9 cellular contexts compared by ENCODE assay signal in genomic region chr11:45807792-45808238, GRCh38. TPM values are rescaled to one million over a fixed set of nuclear protein-coding genes. Genes with fewer than 3 reads are reported as not detected.
A peak's percentile ranks its signal among the peaks of the same experiment; 100 is the strongest.
DNase-seq lines count a peak whose midpoint lies in the region; FAIRE-seq and TF ChIP-seq lines count a peak whose summit lies in the region.
"Had no signal": no experiment of that assay in that cellular context is flagged by ENCODE, and none has a peak within 500 bp of the region (broad histone marks: within the 10 kb centered on the region; RNA-seq: fewer than 3 reads in every experiment).

No MANE protein-coding gene starts in this region.

- H3K4me1 Mint-ChIP-seq in nephron progenitor cell (peaks cover 27% of the 10 kb centered on the region), endothelial cell (ENCODE audit: unreplicated experiment) (peaks cover 24% of the 10 kb centered on the region)

- no peaks in the 10 kb centered on the region for H3K9me2 ChIP-seq in MM.1S (replicated peaks; ENCODE audit: insufficient read depth, low read length)

- H3K4me2 ChIP-seq in BLaER1 treated with 17β-estradiol and CSF1 and Interleukin-3, amounts not matched to agents 10 nM and 100 nM = peak overlapping the region; percentile 85 to 100 (median 96)
- peak overlapping the region; percentile 74; the same call in 1 of the 2 replicates for H3K4me2 ChIP-seq in MM.1S (ENCODE audit: low read depth, low read length)

- peaks cover 0 to 13% (median 5%) of the 10 kb centered on the region in 11 experiments; a peak in 6 of 22 replicates for H3K27me3 ChIP-seq in BLaER1 treated with 17β-estradiol and CSF1 and Interleukin-3, amounts not matched to agents 10 nM and 100 nM
- H3K27me3 ChIP-seq in MM.1S (replicated peaks; ENCODE audit: insufficient read depth, low read length) (no peaks in the 10 kb centered on the region), duodenal mucosa (ENCODE audit: control insufficient read depth in 1 of 2, insufficient read depth in 2 of 2, low read length in 2 of 2) (no peaks in the 10 kb centered on the region)

- peak overlapping the region in 6 of 11 experiments; percentile 79 to 85 (median 82); a peak in 3 of 22 replicates for H3K9ac ChIP-seq in BLaER1 treated with 17β-estradiol and CSF1 and Interleukin-3, amounts not matched to agents 10 nM and 100 nM
- H3K9ac ChIP-seq in MM.1S (ENCODE audit: low read length) = no peak overlapping the region
- peak overlapping the region; percentile 21 to 87 for H3K9ac ChIP-seq in duodenal mucosa (ENCODE audit: low read depth in 1 of 2, low read length in 2 of 2)

- peak overlapping the region in 4 of 10 experiments; percentile 32 to 85 (median 76); a peak in 5 of 20 replicates for H3K4me3 ChIP-seq in BLaER1 treated with 17β-estradiol and CSF1 and Interleukin-3, amounts not matched to agents 10 nM and 100 nM
- no peak overlapping the region for H3K4me3 ChIP-seq in MM.1S (ENCODE audit: low read length)
- peak overlapping the region; percentile 93 to 97 for H3K4me3 ChIP-seq in duodenal mucosa (ENCODE audit: low read depth in 1 of 2, low read length in 2 of 2)

- no peaks in the 10 kb centered on the region for H3F3A ChIP-seq in MM.1S (ENCODE audit: insufficient read depth, low read length)

- H3K36me3 Mint-ChIP-seq in nephron progenitor cell (ENCODE audit: low read depth) = peaks cover 6% of the 10 kb centered on the region
- peaks cover 13% of the 10 kb centered on the region for H3K36me3 Mint-ChIP-seq in endothelial cell (ENCODE audit: low read depth, unreplicated experiment)

- FAIRE-seq in HTR-8/SVneo (lab: Jason Lieb, UNC) = no peak

- no peak overlapping the region for H2AFZ ChIP-seq in MM.1S (ENCODE audit: low read length)

- DNase-seq in MM.1S (no peak), nephron progenitor cell (no peak), SW480 (ENCODE audit: low spot score) (no peak), endothelial cell (ENCODE audit: low spot score) (no peak), HTR-8/SVneo (ENCODE audit: insufficient read length, low spot score) (no peak), NCI-H1105 treated with DMSO at 0.1 percent for 48 hours (lab: John Stamatoyannopoulos, UW) (no peak)
- DNase-seq: activated effector memory CD4-positive, alpha-beta T cell treated with anti-CD3 and anti-CD28 coated beads, Interleukin-2, amount 50 U/mL, for 16 hours had no signal

- H3K27ac Mint-ChIP-seq in nephron progenitor cell (no peak overlapping the region), endothelial cell (ENCODE audit: unreplicated experiment) (no peak overlapping the region)

- no peak overlapping the region for H3K27ac ChIP-seq in BLaER1 treated with 17β-estradiol and CSF1 and Interleukin-3, amounts not matched to agents 10 nM and 100 nM
- no peak overlapping the region for H3K27ac ChIP-seq in MM.1S (ENCODE audit: low read length)
- no peak overlapping the region for H3K27ac ChIP-seq in duodenal mucosa (ENCODE audit: low read depth, low read length)

- no peaks in the 10 kb centered on the region for H3K9me3 Mint-ChIP-seq in nephron progenitor cell
- no peaks in the 10 kb centered on the region for H3K9me3 Mint-ChIP-seq in endothelial cell (ENCODE audit: unreplicated experiment)

- H4K20me1 ChIP-seq in BLaER1 treated with 17β-estradiol and CSF1 and Interleukin-3, amounts not matched to agents 10 nM and 100 nM = peaks cover 12 to 67% (median 57%) of the 10 kb centered on the region in 11 experiments; a peak in 18 of 22 replicates
- H4K20me1 ChIP-seq in MM.1S (ENCODE audit: insufficient read depth, low read length) = no peaks in the 10 kb centered on the region

- H3K36me3 ChIP-seq in BLaER1 treated with 17β-estradiol and CSF1 and Interleukin-3, amounts not matched to agents 10 nM and 100 nM = peaks cover 24 to 55% (median 36%) of the 10 kb centered on the region in 11 experiments
- H3K36me3 ChIP-seq in MM.1S (replicated peaks; ENCODE audit: insufficient read depth, low read length) (no peaks in the 10 kb centered on the region), duodenal mucosa (ENCODE audit: control insufficient read depth in 1 of 2, insufficient read depth in 2 of 2, low read length in 2 of 2) (peaks cover 26 to 63% of the 10 kb centered on the region in 2 donors)

- H3K4me3 Mint-ChIP-seq in nephron progenitor cell (peak overlapping the region; percentile 91), endothelial cell (ENCODE audit: unreplicated experiment) (no peak overlapping the region)

- TF ChIP-seq CTCF in MM.1S (IDR thresholded peaks at IDR 0.05; ENCODE audit: low read length) (no peak), nephron progenitor cell (IDR thresholded peaks at IDR 0.05) (no peak), endothelial cell (IDR thresholded peaks at IDR 0.05; ENCODE audit: unreplicated experiment) (no peak)

- H3K27me3 Mint-ChIP-seq in nephron progenitor cell (ENCODE audit: low read depth, poor library complexity) = peaks cover 19% of the 10 kb centered on the region
- peaks cover 9% of the 10 kb centered on the region for H3K27me3 Mint-ChIP-seq in endothelial cell (ENCODE audit: unreplicated experiment)

- no peaks in the 10 kb centered on the region for H3K9me3 ChIP-seq in BLaER1 treated with 17β-estradiol and CSF1 and Interleukin-3, amounts not matched to agents 10 nM and 100 nM (replicated peaks in 1 of 11)
- H3K9me3 ChIP-seq in MM.1S (replicated peaks; ENCODE audit: insufficient read depth, low read length) = no peaks in the 10 kb centered on the region
- H3K9me3 ChIP-seq in duodenal mucosa (ENCODE audit: control insufficient read depth in 1 of 2, low read length in 2 of 2) = no peaks in the 10 kb centered on the region

- peaks cover 43% of the 10 kb centered on the region for H3K79me2 ChIP-seq in MM.1S (ENCODE audit: low read length)

- H3K4me1 ChIP-seq in BLaER1 treated with 17β-estradiol and CSF1 and Interleukin-3, amounts not matched to agents 10 nM and 100 nM = peaks cover 52 to 80% (median 69%) of the 10 kb centered on the region in 10 experiments
- H3K4me1 ChIP-seq in MM.1S (ENCODE audit: low read length) = peaks cover 10% of the 10 kb centered on the region
- peaks cover 27 to 29% of the 10 kb centered on the region in 2 donors for H3K4me1 ChIP-seq in duodenal mucosa (ENCODE audit: control insufficient read depth in 1 of 2, insufficient read depth in 2 of 2, low read length in 2 of 2)

RNA-seq across cellular contexts. Expression of gene SLC35C1, which starts 2.9 kb away (rescaled TPM):
- total RNA-seq in endothelial cell (ENCODE audit: unreplicated experiment) = 13.9 TPM

RNA-seq across cellular contexts. Expression of gene CRY2, which starts 39.5 kb away (rescaled TPM):
- 23.8 TPM for total RNA-seq in endothelial cell (ENCODE audit: unreplicated experiment)
